18 cellular contexts compared by ENCODE assay signal in the genomic region with DNA sequence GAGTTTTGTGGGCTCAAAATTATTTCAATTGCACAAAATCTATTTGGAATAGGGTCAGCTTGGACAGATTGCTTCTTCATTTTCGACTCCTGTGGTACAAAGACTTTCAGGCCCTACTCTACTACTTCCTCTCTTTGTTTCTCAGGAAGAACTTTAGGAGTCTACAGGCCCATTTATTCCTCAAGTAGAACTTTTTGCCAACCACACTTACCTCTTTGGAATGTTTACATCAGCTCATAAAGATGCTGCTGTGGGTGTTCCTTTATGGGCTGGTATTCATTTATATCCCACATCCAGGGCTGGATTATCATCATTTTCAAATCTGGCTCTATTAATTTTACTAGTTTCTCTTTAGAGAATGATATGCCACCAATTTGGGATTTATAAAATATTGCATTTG. TPM values are rescaled to one million over a fixed set of nuclear protein-coding genes. Genes with fewer than 3 reads are reported as not detected.
"Had no signal": no experiment of that assay in that cellular context is flagged by ENCODE, and none has a peak within 500 bp of the region (broad histone marks: within the 10 kb centered on the region; RNA-seq: fewer than 3 reads in every experiment).

No MANE protein-coding gene starts in this region.

- H3K27ac ChIP-seq: body of pancreas, heart left ventricle, pancreas, skin epidermis had no signal

- H3K4me1 ChIP-seq: body of pancreas, pancreas had no signal

- ATAC-seq: activated naive CD8-positive, alpha-beta T cell treated with anti-CD3 and anti-CD28 coated beads, Interleukin-2, amount 50 U/mL, for 24 hours; body of pancreas; heart left ventricle; left lobe of liver; pancreas; WTC11 had no signal

- FAIRE-seq: pancreas had no signal

- H3K27me3 ChIP-seq: body of pancreas, heart left ventricle, pancreas had no signal

- H3K9me3 Mint-ChIP-seq: activated naive CD8-positive, alpha-beta T cell treated with anti-CD3 and anti-CD28 coated beads, Interleukin-2, amount 50 U/mL, for 24 hours; central memory CD8-positive, alpha-beta T cell; endodermal cell had no signal

- H3K4me3 ChIP-seq: body of pancreas, heart left ventricle, pancreas, skin epidermis had no signal

- H3K27me3 Mint-ChIP-seq: central memory CD8-positive, alpha-beta T cell; memory B cell had no signal

- H3K9me3 ChIP-seq: body of pancreas, pancreas had no signal

- H3K4me3 Mint-ChIP-seq: activated naive CD8-positive, alpha-beta T cell treated with anti-CD3 and anti-CD28 coated beads, Interleukin-2, amount 50 U/mL, for 24 hours; central memory CD8-positive, alpha-beta T cell; endodermal cell; memory B cell; WTC11 had no signal

- H3K36me3 Mint-ChIP-seq: memory B cell, WTC11 had no signal

- H3K4me1 Mint-ChIP-seq: activated naive CD8-positive, alpha-beta T cell treated with anti-CD3 and anti-CD28 coated beads, Interleukin-2, amount 50 U/mL, for 24 hours; central memory CD8-positive, alpha-beta T cell; endodermal cell; WTC11 had no signal

- DNase-seq: activated CD4-positive, alpha-beta T cell treated with anti-CD3 and anti-CD28 coated beads for 48 hours; activated naive CD4-positive, alpha-beta T cell treated with Interleukin-2 at 50 U/mL for 16 hours; activated naive CD8-positive, alpha-beta T cell treated with anti-CD3 and anti-CD28 coated beads, Interleukin-2, amount 50 U/mL, for 24 hours; body of pancreas; cortex of kidney; endodermal cell; foreskin melanocyte; heart left ventricle; islet precursor cell; pancreas had no signal

- H3K36me3 ChIP-seq: heart left ventricle, pancreas had no signal

- H3K27ac Mint-ChIP-seq: activated naive CD8-positive, alpha-beta T cell treated with anti-CD3 and anti-CD28 coated beads, Interleukin-2, amount 50 U/mL, for 24 hours; endodermal cell; memory B cell; WTC11 had no signal

RNA-seq across cellular contexts. Expression of a gene that starts 46.3 kb away (rescaled TPM):
- total RNA-seq: body of pancreas; endodermal cell; T-helper 1 cell treated with Interleukin-12 subunit alpha and Interleukin-12 subunit beta and Interleukin-4 antibody, amounts not matched to agents 30 ng/mL and 1 ng/mL, for 36 hours; WTC11 had no signal
- polyA plus RNA-seq: neural cell, pancreas, urinary bladder had no signal
